Comparison of ENCODE assay signal across 8 cellular contexts in genomic region chr19:55166530-55167268, GRCh38. TPM values are rescaled to one million over a fixed set of nuclear protein-coding genes. Genes with fewer than 3 reads are reported as not detected.
DNase-seq lines count a peak whose midpoint lies in the region; ATAC-seq and TF ChIP-seq lines count a peak whose summit lies in the region.

TSS of gene DNAAF3 (minus strand) at chr19:55166613. CDS start at chr19:55166413, 200 bp downstream.

- no peak within 1 kb of the TSS for H3K27ac ChIP-seq in CD4-positive, CD25-positive, alpha-beta regulatory T cell (ENCODE audit: insufficient read depth, low read length, poor library complexity, severe bottlenecking)
- peak within 1 kb of the TSS in 3 of 4 donors; percentile 34 to 68 (median 66) for H3K27ac ChIP-seq in esophagus squamous epithelium

- no peak within 1 kb of the TSS for H3K4me3 ChIP-seq in CD4-positive, CD25-positive, alpha-beta regulatory T cell (ENCODE audit: low read depth, low read length)
- H3K4me3 ChIP-seq in esophagus squamous epithelium (peak within 1 kb of the TSS; percentile 13 to 69 (median 50)), mucosa of stomach (ENCODE audit: low read length) (peak within 1 kb of the TSS; percentile 34)

- DNase-seq in CD4-positive, CD25-positive, alpha-beta regulatory T cell, result peak in 2 of 3 donors; percentile 45 to 74
- DNase-seq in OCI-M1 (lab: John Stamatoyannopoulos, UW), result peak; percentile 99
- peak; percentile 71 for DNase-seq in activated T-cell treated with anti-CD3 and anti-CD28 coated beads, Interleukin-2, amount 50 U/mL, for 1 hour
- DNase-seq in esophagus squamous epithelium (lab: John Stamatoyannopoulos, UW), result peak; percentile 65

- peaks cover 5% of the 10 kb centered on the region for H3K36me3 Mint-ChIP-seq in CD4-positive, CD25-positive, alpha-beta regulatory T cell
- H3K36me3 Mint-ChIP-seq in IgD-negative memory B cell, result no peaks in the 10 kb centered on the region
- peaks cover under 1% of the 10 kb centered on the region for H3K36me3 Mint-ChIP-seq in stimulated activated memory B cell treated with anti-CD40 and anti-IgM and Interleukin-4, amounts not matched to agents 10 μg/mL and 1 μg/mL and 100 μg/mL, for 72 hours

- no peak for TF ChIP-seq POLR2A in esophagus squamous epithelium (IDR thresholded peaks at IDR 0.05)

- H3K9me3 ChIP-seq in CD4-positive, CD25-positive, alpha-beta regulatory T cell (ENCODE audit: control insufficient read depth in 2 of 2, low read length in 2 of 2), result no peaks in the 10 kb centered on the region
- H3K9me3 ChIP-seq in esophagus squamous epithelium (no peaks in the 10 kb centered on the region), mucosa of stomach (ENCODE audit: control insufficient read depth, low read length) (no peaks in the 10 kb centered on the region)

- peak; percentile 42 to 50 for ATAC-seq in CD4-positive, CD25-positive, alpha-beta regulatory T cell (ENCODE audit: low read depth in 2 of 2)
- ATAC-seq in GM21447 (IDR thresholded peaks at IDR 0.05; ENCODE audit: unreplicated experiment), result peak; percentile 93
- ATAC-seq in stimulated activated memory B cell treated with anti-CD40 and anti-IgM and Interleukin-4, amounts not matched to agents 10 μg/mL and 1 μg/mL and 100 μg/mL, for 72 hours, result peak; percentile 83

- intact Hi-C loops in esophagus squamous epithelium (cut with DNase I), result no loop called here

- H3K4me3 Mint-ChIP-seq in CD4-positive, CD25-positive, alpha-beta regulatory T cell, result peak within 1 kb of the TSS; percentile 16 to 88 (median 50)
- H3K4me3 Mint-ChIP-seq in IgD-negative memory B cell, result peak within 1 kb of the TSS in 3 of 4 donors; percentile 25 to 76 (median 69)
- peak within 1 kb of the TSS; percentile 59 for H3K4me3 Mint-ChIP-seq in stimulated activated memory B cell treated with anti-CD40 and anti-IgM and Interleukin-4, amounts not matched to agents 10 μg/mL and 1 μg/mL and 100 μg/mL, for 72 hours

- peaks cover 21% of the 10 kb centered on the region for H3K27me3 ChIP-seq in CD4-positive, CD25-positive, alpha-beta regulatory T cell (ENCODE audit: control insufficient read depth, insufficient read depth, low read length)
- H3K27me3 ChIP-seq in esophagus squamous epithelium (peaks cover 2 to 99% (median 6%) of the 10 kb centered on the region in 4 donors), mucosa of stomach (ENCODE audit: control insufficient read depth, insufficient read depth, low read length) (peaks cover 27% of the 10 kb centered on the region)

- WGBS in esophagus squamous epithelium, 2 donors, result 2 to 5% methylated on average over 23 to 29 of the region's 33 CpGs

- peak in 1 of 6 experiments; percentile 14 for TF ChIP-seq CTCF in esophagus squamous epithelium (IDR thresholded peaks at IDR 0.05)

- no peak within 1 kb of the TSS for H3K9ac ChIP-seq in mucosa of stomach (ENCODE audit: low read length)

- H3K4me1 ChIP-seq in CD4-positive, CD25-positive, alpha-beta regulatory T cell (ENCODE audit: control insufficient read depth, insufficient read depth, low read length, poor library complexity, severe bottlenecking), result peaks cover 12% of the 10 kb centered on the region
- H3K4me1 ChIP-seq in esophagus squamous epithelium (peaks cover 0 to 23% (median 13%) of the 10 kb centered on the region in 3 donors), mucosa of stomach (ENCODE audit: control insufficient read depth, insufficient read depth, low read length) (peaks cover 7% of the 10 kb centered on the region)

- peaks cover 0 to 19% (median 9%) of the 10 kb centered on the region in 4 donors for H3K4me1 Mint-ChIP-seq in CD4-positive, CD25-positive, alpha-beta regulatory T cell
- H3K4me1 Mint-ChIP-seq in IgD-negative memory B cell, result peaks cover 0 to 8% (median 8%) of the 10 kb centered on the region in 3 donors
- H3K4me1 Mint-ChIP-seq in stimulated activated memory B cell treated with anti-CD40 and anti-IgM and Interleukin-4, amounts not matched to agents 10 μg/mL and 1 μg/mL and 100 μg/mL, for 72 hours, result peaks cover 11% of the 10 kb centered on the region

- H3K27me3 Mint-ChIP-seq in CD4-positive, CD25-positive, alpha-beta regulatory T cell, result peaks cover 78% of the 10 kb centered on the region
- peaks cover 49% of the 10 kb centered on the region for H3K27me3 Mint-ChIP-seq in IgD-negative memory B cell
- H3K27me3 Mint-ChIP-seq in stimulated activated memory B cell treated with anti-CD40 and anti-IgM and Interleukin-4, amounts not matched to agents 10 μg/mL and 1 μg/mL and 100 μg/mL, for 72 hours, result peaks cover 66% of the 10 kb centered on the region

- peak within 1 kb of the TSS in 2 of 3 donors; percentile 48 to 59 for H3K27ac Mint-ChIP-seq in CD4-positive, CD25-positive, alpha-beta regulatory T cell
- H3K27ac Mint-ChIP-seq in IgD-negative memory B cell, result peak within 1 kb of the TSS; percentile 25 to 85 (median 64)
- H3K27ac Mint-ChIP-seq in stimulated activated memory B cell treated with anti-CD40 and anti-IgM and Interleukin-4, amounts not matched to agents 10 μg/mL and 1 μg/mL and 100 μg/mL, for 72 hours, result peak within 1 kb of the TSS; percentile 8

- peaks cover 0 to 7% (median 4%) of the 10 kb centered on the region in 7 donors for H3K9me3 Mint-ChIP-seq in CD4-positive, CD25-positive, alpha-beta regulatory T cell
- peaks cover 3 to 4% (median 3%) of the 10 kb centered on the region in 3 donors for H3K9me3 Mint-ChIP-seq in IgD-negative memory B cell
- H3K9me3 Mint-ChIP-seq in stimulated activated memory B cell treated with anti-CD40 and anti-IgM and Interleukin-4, amounts not matched to agents 10 μg/mL and 1 μg/mL and 100 μg/mL, for 72 hours, result peaks cover 8% of the 10 kb centered on the region

- H3K36me3 ChIP-seq in CD4-positive, CD25-positive, alpha-beta regulatory T cell (ENCODE audit: control insufficient read depth, insufficient read depth, low read length), result no peaks in the 10 kb centered on the region
- H3K36me3 ChIP-seq in esophagus squamous epithelium, result no peaks in the 10 kb centered on the region
- no peaks in the 10 kb centered on the region for H3K36me3 ChIP-seq in mucosa of stomach (ENCODE audit: control insufficient read depth, insufficient read depth, low read length)

RNA-seq across cellular contexts. Expression of gene DNAAF3, which starts in this region (rescaled TPM):
- not detected for total RNA-seq in CD4-positive, CD25-positive, alpha-beta regulatory T cell
- not detected for polyA plus RNA-seq in CD4-positive, CD25-positive, alpha-beta regulatory T cell
- not detected for polyA plus RNA-seq in IgD-negative memory B cell
- 1 to 10 TPM in 3 of 4 donors, under 1 TPM in 1; 0.53 to 2.8 (median 1.4) TPM for total RNA-seq in esophagus squamous epithelium

Comparison
In these comparisons a context has a peak if more than half of its experiments do, and no peak if none do; other contexts are left out.
1. Peak in DNase-seq and ATAC-seq in CD4-positive, CD25-positive, alpha-beta regulatory T cell; RNA of the gene not detected or under 1 TPM.
2. H3K27ac Mint-ChIP-seq: peak in every context shown above with its lines; median percentile 64 in IgD-negative memory B cell; 54 in CD4-positive, CD25-positive, alpha-beta regulatory T cell; 8 in stimulated activated memory B cell treated with anti-CD40 and anti-IgM and Interleukin-4, amounts not matched to agents 10 μg/mL and 1 μg/mL and 100 μg/mL, for 72 hours.